38 cellular contexts compared by ENCODE assay signal in the genomic region with DNA sequence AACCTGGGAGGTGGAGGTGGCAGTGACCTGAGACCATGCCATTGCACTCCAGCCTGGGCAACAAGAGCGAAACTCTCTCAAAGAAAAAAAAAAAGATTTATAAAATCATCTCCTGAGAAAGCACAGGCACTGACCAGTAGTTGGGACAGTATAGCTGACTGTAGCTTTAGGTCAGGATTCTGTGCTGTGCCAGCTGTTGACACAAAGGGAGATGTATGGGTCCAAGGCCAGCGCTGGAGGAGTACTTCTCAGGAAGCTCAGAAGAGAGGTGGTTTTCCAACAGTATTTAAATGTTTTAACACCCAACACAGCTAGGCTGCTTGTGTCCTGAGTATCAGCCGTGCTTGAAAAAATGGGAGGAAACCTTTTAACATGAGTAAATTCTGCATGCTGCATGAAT.
"Had no signal": no experiment of that assay in that cellular context is flagged by ENCODE, and none has a peak within 500 bp of the region (broad histone marks: within the 10 kb centered on the region; RNA-seq: fewer than 3 reads in every experiment).

No MANE protein-coding gene starts in this region.

- H3K27ac Mint-ChIP-seq: activated B cell treated with CpG ODN at 0.5 μM for 24 hours; activated CD4-positive, alpha-beta memory T cell treated with anti-CD3 and anti-CD28 coated beads for 36 hours; activated CD4-positive, alpha-beta T cell treated with anti-CD3 and anti-CD28 coated beads, Interleukin-2, amount 10 ng/mL, durations not matched to agents 24 days and 14 days; activated CD8-positive, alpha-beta T cell treated with anti-CD3 and anti-CD28 coated beads for 36 hours; activated naive CD4-positive, alpha-beta T cell treated with anti-CD3 and anti-CD28 coated beads for 36 hours; activated naive CD8-positive, alpha-beta T cell treated with anti-CD3 and anti-CD28 coated beads for 36 hours; activated T-cell treated with anti-CD3 and anti-CD28 coated beads, Interleukin-2, amount 50 U/mL, for 72 hours; activated T-helper 1 cell treated with anti-CD3 and anti-CD28 coated beads, Interleukin-12 subunit alpha, Interleukin-12 subunit beta, Interleukin-2, Interleukin-4 antibody, amounts not matched to agents 30 ng/mL and 10 ng/mL and 1 ng/mL, durations not matched to agents 14 hours and 24 hours and 36 hours; activated T-helper 17 cell treated with anti-CD3 and anti-CD28 coated beads, Interleukin-2, amount 50 U/mL, for 72 hours; T-helper 1 cell treated with Interleukin-12 subunit alpha and Interleukin-12 subunit beta and Interleukin-4 antibody, amounts not matched to agents 30 μg/mL and 1 μg/mL, for 36 hours; T-helper 2 cell treated with Interferon-gamma antibody and Interleukin-4, amounts not matched to agents 5 μg/mL and 100 μg/mL, for 36 hours had no signal

- FAIRE-seq: astrocyte, bronchial epithelial cell, TTC549 had no signal

- DNase-seq: activated B cell treated with CpG ODN at 0.5 μM for 24 hours; activated CD4-positive, alpha-beta memory T cell treated with anti-CD3 and anti-CD28 coated beads for 36 hours; activated CD4-positive, alpha-beta T cell treated with anti-CD3 and anti-CD28 coated beads for 4 hours; activated CD4-positive, alpha-beta T cell treated with anti-CD3 and anti-CD28 coated beads, Interleukin-2, amount 10 ng/mL, durations not matched to agents 24 days and 14 days; activated CD4-positive, alpha-beta T cell treated with anti-CD3 and anti-CD28 coated beads, Interleukin-2, amount 50 U/mL, for 1 hour; activated CD4-positive, alpha-beta T cell treated with anti-CD3 and anti-CD28 coated beads, Interleukin-2, amount 50 U/mL, for 4 hours; activated CD4-positive, CD25-positive, alpha-beta regulatory T cell treated with anti-CD3 and anti-CD28 coated beads, Interleukin-2, amount 50 U/mL, for 72 hours; activated CD8-positive, alpha-beta memory T cell treated with anti-CD3 and anti-CD28 coated beads, Interleukin-2, amount 50 U/mL, for 4 hours; activated CD8-positive, alpha-beta T cell treated with anti-CD3 and anti-CD28 coated beads for 36 hours; activated effector memory CD4-positive, alpha-beta T cell treated with anti-CD3 and anti-CD28 coated beads, Interleukin-2, amount 50 U/mL, for 16 hours; activated gamma-delta T cell treated with Interleukin-2 at 50 U/mL for 16 hours; activated naive CD4-positive, alpha-beta T cell; activated naive CD4-positive, alpha-beta T cell treated with anti-CD3 and anti-CD28 coated beads for 36 hours; activated naive CD4-positive, alpha-beta T cell treated with anti-CD3 and anti-CD28 coated beads, Interleukin-2, amount 50 U/mL, for 16 hours; activated naive CD8-positive, alpha-beta T cell treated with anti-CD3 and anti-CD28 coated beads for 36 hours; activated T-cell treated with anti-CD3 and anti-CD28 coated beads for 4 hours; activated T-cell treated with anti-CD3 and anti-CD28 coated beads, Interleukin-2, amount 50 U/mL, for 1 hour; activated T-cell treated with anti-CD3 and anti-CD28 coated beads, Interleukin-2, amount 50 U/mL, for 4 hours; activated T-cell treated with anti-CD3 and anti-CD28 coated beads, Interleukin-2, amount 50 U/mL, for 72 hours; adrenal gland; amniotic stem cell; aorta; caudate nucleus; cerebellar nuclear complex; T-helper 2 cell; T-helper 9 cell had no signal

- ATAC-seq: activated CD8-positive, alpha-beta T cell treated with anti-CD3 and anti-CD28 coated beads for 36 hours; activated naive CD4-positive, alpha-beta T cell treated with anti-CD3 and anti-CD28 coated beads, Interleukin-2, amount 50 U/mL, for 72 hours; activated T-cell treated with anti-CD3 and anti-CD28 coated beads, Interleukin-2, amount 50 U/mL, for 4 hours; activated T-cell treated with anti-CD3 and anti-CD28 coated beads, Interleukin-2, amount 50 U/mL, for 72 hours; activated T-helper 17 cell treated with anti-CD3 and anti-CD28 coated beads, Interleukin-2, amount 50 U/mL, for 72 hours had no signal

- H3K4me3 ChIP-seq: adrenal gland, cardiac muscle cell had no signal

- H3K4me3 Mint-ChIP-seq: activated B cell treated with CpG ODN at 0.5 μM for 24 hours; activated CD4-positive, alpha-beta memory T cell treated with anti-CD3 and anti-CD28 coated beads for 36 hours; activated CD4-positive, alpha-beta T cell treated with anti-CD3 and anti-CD28 coated beads, Interleukin-2, amount 10 ng/mL, durations not matched to agents 24 days and 14 days; activated CD8-positive, alpha-beta T cell treated with anti-CD3 and anti-CD28 coated beads for 36 hours; activated naive CD4-positive, alpha-beta T cell treated with anti-CD3 and anti-CD28 coated beads for 36 hours; activated naive CD8-positive, alpha-beta T cell treated with anti-CD3 and anti-CD28 coated beads for 36 hours; activated T-cell treated with anti-CD3 and anti-CD28 coated beads, Interleukin-2, amount 50 U/mL, for 4 hours; activated T-cell treated with anti-CD3 and anti-CD28 coated beads, Interleukin-2, amount 50 U/mL, for 72 hours; activated T-helper 1 cell treated with anti-CD3 and anti-CD28 coated beads, Interleukin-12 subunit alpha, Interleukin-12 subunit beta, Interleukin-2, Interleukin-4 antibody, amounts not matched to agents 30 ng/mL and 10 ng/mL and 1 ng/mL, durations not matched to agents 14 hours and 24 hours and 36 hours; activated T-helper 17 cell treated with anti-CD3 and anti-CD28 coated beads, Interleukin-2, amount 50 U/mL, for 72 hours; brain; central memory CD8-positive, alpha-beta T cell; T-helper 1 cell treated with Interleukin-12 subunit alpha and Interleukin-12 subunit beta and Interleukin-4 antibody, amounts not matched to agents 30 μg/mL and 1 μg/mL, for 36 hours; T-helper 2 cell treated with Interferon-gamma antibody and Interleukin-4, amounts not matched to agents 5 μg/mL and 100 μg/mL, for 36 hours had no signal

- H3K9me3 ChIP-seq: adrenal gland had no signal

- H3K27me3 ChIP-seq: adrenal gland, cardiac muscle cell had no signal

- H3K9me3 Mint-ChIP-seq: activated B cell treated with CpG ODN at 0.5 μM for 24 hours; activated CD4-positive, alpha-beta memory T cell treated with anti-CD3 and anti-CD28 coated beads for 36 hours; activated CD4-positive, alpha-beta T cell treated with anti-CD3 and anti-CD28 coated beads, Interleukin-2, amount 10 ng/mL, durations not matched to agents 24 days and 14 days; activated CD8-positive, alpha-beta T cell treated with anti-CD3 and anti-CD28 coated beads for 36 hours; activated naive CD4-positive, alpha-beta T cell treated with anti-CD3 and anti-CD28 coated beads for 36 hours; activated naive CD4-positive, alpha-beta T cell treated with anti-CD3 and anti-CD28 coated beads, Interleukin-2, amount 50 U/mL, for 72 hours; activated naive CD8-positive, alpha-beta T cell treated with anti-CD3 and anti-CD28 coated beads for 36 hours; activated T-cell treated with anti-CD3 and anti-CD28 coated beads, Interleukin-2, amount 50 U/mL, for 4 hours; activated T-cell treated with anti-CD3 and anti-CD28 coated beads, Interleukin-2, amount 50 U/mL, for 72 hours; activated T-helper 1 cell treated with anti-CD3 and anti-CD28 coated beads, Interleukin-12 subunit alpha, Interleukin-12 subunit beta, Interleukin-2, Interleukin-4 antibody, amounts not matched to agents 30 ng/mL and 10 ng/mL and 1 ng/mL, durations not matched to agents 14 hours and 24 hours and 36 hours; activated T-helper 17 cell treated with anti-CD3 and anti-CD28 coated beads, Interleukin-2, amount 50 U/mL, for 72 hours; brain; central memory CD8-positive, alpha-beta T cell; T-helper 1 cell treated with Interleukin-12 subunit alpha and Interleukin-12 subunit beta and Interleukin-4 antibody, amounts not matched to agents 30 μg/mL and 1 μg/mL, for 36 hours; T-helper 2 cell treated with Interferon-gamma antibody and Interleukin-4, amounts not matched to agents 5 μg/mL and 100 μg/mL, for 36 hours had no signal

- H3K27ac ChIP-seq: adrenal gland, cardiac muscle cell, VCaP had no signal

- H3K27me3 Mint-ChIP-seq: activated B cell treated with CpG ODN at 0.5 μM for 24 hours; activated CD4-positive, alpha-beta memory T cell treated with anti-CD3 and anti-CD28 coated beads for 36 hours; activated CD4-positive, alpha-beta T cell treated with anti-CD3 and anti-CD28 coated beads, Interleukin-2, amount 10 ng/mL, durations not matched to agents 24 days and 14 days; activated CD8-positive, alpha-beta T cell treated with anti-CD3 and anti-CD28 coated beads for 36 hours; activated naive CD8-positive, alpha-beta T cell treated with anti-CD3 and anti-CD28 coated beads for 36 hours; activated T-helper 17 cell treated with anti-CD3 and anti-CD28 coated beads, Interleukin-2, amount 50 U/mL, for 72 hours; brain; central memory CD8-positive, alpha-beta T cell had no signal
